In genomic region chr5:1634337-1634661, GRCh38 we compare ENCODE assay signal across 8 cellular contexts.
DNase-seq lines count a peak whose midpoint lies in the region; ATAC-seq and TF ChIP-seq lines count a peak whose summit lies in the region.

No MANE protein-coding gene starts in this region.

- no peaks in the 10 kb centered on the region for H3K27me3 Mint-ChIP-seq in activated naive CD4-positive, alpha-beta T cell treated with anti-CD3 and anti-CD28 coated beads, Interleukin-2, amount 50 U/mL, for 24 hours
- peaks cover 3% of the 10 kb centered on the region for H3K27me3 Mint-ChIP-seq in type B pancreatic cell

- intact Hi-C loops in body of pancreas (cut with DNase I) = no loop called here

- H3K4me3 ChIP-seq in body of pancreas = peak overlapping the region; percentile 23 to 49
- peak overlapping the region; percentile 71 for H3K4me3 ChIP-seq in lung

- TF ChIP-seq CTCF in body of pancreas (IDR thresholded peaks at IDR 0.05) (no peak), lung (IDR thresholded peaks at IDR 0.05; ENCODE audit: control extremely low read depth, extremely low read depth) (no peak), type B pancreatic cell (conservative IDR thresholded peaks at IDR 0.05) (no peak)

- H3K4me1 Mint-ChIP-seq in activated naive CD4-positive, alpha-beta T cell treated with anti-CD3 and anti-CD28 coated beads, Interleukin-2, amount 50 U/mL, for 24 hours = peaks cover 44% of the 10 kb centered on the region
- peaks cover 11% of the 10 kb centered on the region for H3K4me1 Mint-ChIP-seq in type B pancreatic cell (ENCODE audit: unreplicated experiment)

- no peaks in the 10 kb centered on the region for H3K4me1 ChIP-seq in body of pancreas
- no peaks in the 10 kb centered on the region for H3K4me1 ChIP-seq in lung (ENCODE audit: control insufficient read depth in 2 of 2, insufficient read depth in 2 of 2, low read length in 2 of 2)

- H3K36me3 ChIP-seq in body of pancreas (replicated peaks in 1 of 2; ENCODE audit: insufficient read depth in 1 of 2, low read depth in 2 of 2) = no peaks in the 10 kb centered on the region
- H3K36me3 ChIP-seq in lung (ENCODE audit: control insufficient read depth in 2 of 2, insufficient read depth in 2 of 2, low read length in 2 of 2) = peaks cover 0 to 5% of the 10 kb centered on the region in 2 donors

- no peak for DNase-seq in activated naive CD4-positive, alpha-beta T cell treated with Interleukin-2 at 50 U/mL for 16 hours
- DNase-seq in body of pancreas (no peak), lung (ENCODE audit: low spot score) (no peak), type B pancreatic cell (ENCODE audit: extremely low spot score, unreplicated experiment) (no peak), GDM1 (lab: John Stamatoyannopoulos, UW) (no peak), occipital lobe (lab: John Stamatoyannopoulos, UW) (no peak)
- no peak for DNase-seq in activated CD4-positive, CD25-positive, alpha-beta regulatory T cell treated with anti-CD3 and anti-CD28 coated beads, Interleukin-2, amount 50 U/mL, for 72 hours

- no peaks in the 10 kb centered on the region for H3K9me3 ChIP-seq in body of pancreas
- H3K9me3 ChIP-seq in lung (ENCODE audit: control insufficient read depth in 2 of 2, insufficient read depth in 1 of 2, low read length in 1 of 2) = no peaks in the 10 kb centered on the region

- peak overlapping the region; percentile 93 for H3K4me3 Mint-ChIP-seq in activated naive CD4-positive, alpha-beta T cell treated with anti-CD3 and anti-CD28 coated beads, Interleukin-2, amount 50 U/mL, for 24 hours
- peak overlapping the region; percentile 93 for H3K4me3 Mint-ChIP-seq in type B pancreatic cell

- H3K27ac Mint-ChIP-seq in activated naive CD4-positive, alpha-beta T cell treated with anti-CD3 and anti-CD28 coated beads, Interleukin-2, amount 50 U/mL, for 24 hours = peak overlapping the region; percentile 91
- H3K27ac Mint-ChIP-seq in type B pancreatic cell = peak overlapping the region; percentile 78

- TF ChIP-seq POLR2A in body of pancreas (IDR thresholded peaks at IDR 0.05) = no peak

- H3K36me3 Mint-ChIP-seq in activated naive CD4-positive, alpha-beta T cell treated with anti-CD3 and anti-CD28 coated beads, Interleukin-2, amount 50 U/mL, for 24 hours = no peaks in the 10 kb centered on the region
- H3K36me3 Mint-ChIP-seq in type B pancreatic cell = no peaks in the 10 kb centered on the region

- H3K27me3 ChIP-seq in body of pancreas (no peaks in the 10 kb centered on the region), lung (ENCODE audit: control insufficient read depth, insufficient read depth) (no peaks in the 10 kb centered on the region)

- H3K27ac ChIP-seq in body of pancreas (peak overlapping the region in 3 of 4 donors; percentile 53 to 79 (median 68)), lung (ENCODE audit: low read depth in 1 of 2, low read length in 1 of 2) (peak overlapping the region; percentile 90 to 96)

- no peaks in the 10 kb centered on the region for H3K9me3 Mint-ChIP-seq in activated naive CD4-positive, alpha-beta T cell treated with anti-CD3 and anti-CD28 coated beads, Interleukin-2, amount 50 U/mL, for 24 hours
- H3K9me3 Mint-ChIP-seq in type B pancreatic cell = no peaks in the 10 kb centered on the region

- ATAC-seq in body of pancreas (no peak), lung (ENCODE audit: insufficient read depth, low FRiP score) (no peak)

- 25% methylated on average over 16 of the region's 18 CpGs; no CpG with 5 or more reads in 1 of the 2 donors for whole genome bisulfite sequencing in body of pancreas, 2 donors
- WGBS in lung, 2 donors = 20 to 28% methylated on average over 11 to 17 of the region's 18 CpGs
